In genomic region chr11:20157768-20158167, GRCh38 we compare ENCODE assay signal across 27 cellular contexts. TPM values are rescaled to one million over a fixed set of nuclear protein-coding genes. Genes with fewer than 3 reads are reported as not detected.
DNase-seq lines count a peak whose midpoint lies in the region; ATAC-seq and TF ChIP-seq lines count a peak whose summit lies in the region.
"Had no signal": no experiment of that assay in that cellular context is flagged by ENCODE, and none has a peak within 500 bp of the region (broad histone marks: within the 10 kb centered on the region; RNA-seq: fewer than 3 reads in every experiment).

No MANE protein-coding gene starts in this region.

- CTCF ChIA-PET in activated CD8-positive, alpha-beta T cell treated with anti-CD3 and anti-CD28 coated beads, Interleukin-2, amount 10 ng/mL, durations not matched to agents 7 days and 5 days (lab: Charles Lee), result interaction anchor here (1.1 to 1.2 kb wide), 2 partner anchors 30 to 196 kb away, joined by 3 read pairs; no protein-coding TSS in a partner anchor
- CTCF ChIA-PET in activated CD8-positive, alpha-beta T cell treated with anti-CD3 and anti-CD28 coated beads for 36 hours (lab: Charles Lee), result interaction anchor here (1.1 to 1.8 kb wide), 4 partner anchors 20 to 208 kb away, joined by 3 to 7 read pairs (median 4); no protein-coding TSS in a partner anchor

- H2BK20ac ChIP-seq in H9 (ENCODE audit: low read depth, low read length, poor library complexity, severe bottlenecking), result no peak overlapping the region

- intact Hi-C loops in activated CD8-positive, alpha-beta T cell treated with anti-CD3 and anti-CD28 coated beads for 36 hours (cut with micrococcal nuclease), result loop anchor here (10.0 kb wide), 1 partner anchor 437 kb away; the partner anchor contains the start of gene SLC6A5

- no peak overlapping the region for H4K8ac ChIP-seq in H9 (replicated peaks; ENCODE audit: insufficient read length, low read depth, low read length)

- ATAC-seq in activated CD8-positive, alpha-beta T cell treated with anti-CD3 and anti-CD28 coated beads, Interleukin-2, amount 10 ng/mL, durations not matched to agents 7 days and 5 days, result no peak
- no peak for ATAC-seq in activated CD8-positive, alpha-beta T cell treated with anti-CD3 and anti-CD28 coated beads for 36 hours
- ATAC-seq: SK-N-SH treated with all-trans-retinoic acid at 6 μM for 48 hours had no signal

- no peak overlapping the region for H2BK5ac ChIP-seq in H9 (ENCODE audit: insufficient read length, low read length)

- no peak for TF ChIP-seq CTCF in activated CD8-positive, alpha-beta T cell treated with anti-CD3 and anti-CD28 coated beads for 36 hours (IDR thresholded peaks at IDR 0.05)
- TF ChIP-seq CTCF in H9 (conservative IDR thresholded peaks at IDR 0.05), result no peak
- no peak for TF ChIP-seq CTCF in neural progenitor cell (IDR thresholded peaks at IDR 0.05)

- no peak overlapping the region for H4K91ac ChIP-seq in H9 (ENCODE audit: insufficient read length, low read depth, low read length)

- no peak overlapping the region for H2BK12ac ChIP-seq in H9 (ENCODE audit: insufficient read length, low read depth, low read length)

- H3K4me2 ChIP-seq in H9 (ENCODE audit: insufficient read depth, insufficient read length, low read length), result no peak overlapping the region
- peak overlapping the region; percentile 96 for H3K4me2 ChIP-seq in neural progenitor cell

- no peak overlapping the region for H2BK120ac ChIP-seq in H9 (ENCODE audit: low read depth, low read length, poor library complexity, severe bottlenecking)

- no peak overlapping the region for H3K4ac ChIP-seq in H9 (ENCODE audit: low read depth, low read length)

- H3K36me3 ChIP-seq in ectodermal cell (ENCODE audit: control insufficient read depth, insufficient read depth, low read length), result no peaks in the 10 kb centered on the region
- peaks cover 5% of the 10 kb centered on the region for H3K36me3 ChIP-seq in neural progenitor cell
- H3K36me3 ChIP-seq: adrenal gland, spleen, suprapubic skin, vagina had no signal

- H3T11ph ChIP-seq in H9 (ENCODE audit: low read length), result no peak overlapping the region

- POLR2A ChIA-PET in activated CD8-positive, alpha-beta T cell treated with anti-CD3 and anti-CD28 coated beads, Interleukin-2, amount 10 ng/mL, durations not matched to agents 7 days and 5 days (lab: Charles Lee), result interaction anchor here (0.6 kb wide), 1 partner anchor 21 kb away, joined by 3 read pairs; no protein-coding TSS in a partner anchor
- POLR2A ChIA-PET in activated CD8-positive, alpha-beta T cell treated with anti-CD3 and anti-CD28 coated beads for 36 hours (lab: Charles Lee), result interaction anchor here (0.6 kb wide), 1 partner anchor 18 kb away, joined by 3 read pairs; no protein-coding TSS in a partner anchor

- no CpG with 5 or more reads among the region's 10 CpGs for WGBS in H9 (ENCODE audit: extremely low coverage, insufficient read length, low lambda C conversion rate)
- 1% methylated on average over 7 to 10 of the region's 10 CpGs for WGBS in ectodermal cell, 2 experiments

- no peaks in the 10 kb centered on the region for H3K9me3 Mint-ChIP-seq in activated CD8-positive, alpha-beta T cell treated with anti-CD3 and anti-CD28 coated beads, Interleukin-2, amount 10 ng/mL, durations not matched to agents 7 days and 5 days (ENCODE audit: insufficient read depth)
- H3K9me3 Mint-ChIP-seq in activated CD8-positive, alpha-beta T cell treated with anti-CD3 and anti-CD28 coated beads for 36 hours, result no peaks in the 10 kb centered on the region
- peaks cover 0 to 9% of the 10 kb centered on the region in 2 experiments; a peak in 1 of 5 replicates for H3K9me3 Mint-ChIP-seq in H9
- H3K9me3 Mint-ChIP-seq in neural progenitor cell, result peaks cover 7% of the 10 kb centered on the region

- no peak overlapping the region for H2AK5ac ChIP-seq in H9 (ENCODE audit: insufficient read length, low read length)

- H3K14ac ChIP-seq in H9 (ENCODE audit: insufficient read depth, low read length), result no peak overlapping the region

- H3K79me1 ChIP-seq in H9 (ENCODE audit: insufficient read depth, low read depth, low read length, poor library complexity, severe bottlenecking), result no peaks in the 10 kb centered on the region

- no peak overlapping the region for H3K18ac ChIP-seq in H9 (ENCODE audit: insufficient read length, low read depth, low read length)

- H3K9me3 ChIP-seq in H9 (ENCODE audit: control insufficient read depth, low read depth, low read length) (no peaks in the 10 kb centered on the region), ectodermal cell (ENCODE audit: control insufficient read depth, low read length) (no peaks in the 10 kb centered on the region), neural progenitor cell (ENCODE audit: low read depth) (no peaks in the 10 kb centered on the region)
- H3K9me3 ChIP-seq: adrenal gland, suprapubic skin, vagina had no signal

- H3K79me2 ChIP-seq in H9 (ENCODE audit: insufficient read depth, low read length), result no peaks in the 10 kb centered on the region
- peaks cover 9% of the 10 kb centered on the region for H3K79me2 ChIP-seq in neural progenitor cell (ENCODE audit: low read depth)

- H2AFZ ChIP-seq in H9 (ENCODE audit: low read length), result no peak overlapping the region
- no peak overlapping the region for H2AFZ ChIP-seq in neural progenitor cell (replicated peaks)

- no peak overlapping the region for H2BK15ac ChIP-seq in H9 (ENCODE audit: low read depth, low read length)

- peaks cover 7% of the 10 kb centered on the region for H3K23me2 ChIP-seq in H9 (ENCODE audit: insufficient read length, low read depth, low read length, poor library complexity, severe bottlenecking)

- H3K23ac ChIP-seq in H9 (ENCODE audit: insufficient read length, low read depth, low read length), result no peak overlapping the region

- H3K27ac ChIP-seq in H9 (ENCODE audit: insufficient read length, low read depth, low read length) (no peak overlapping the region), ectodermal cell (ENCODE audit: insufficient read depth, low read depth, low read length, poor library complexity, severe bottlenecking) (no peak overlapping the region), neural progenitor cell (no peak overlapping the region)
- H3K27ac ChIP-seq: adrenal gland, spleen, suprapubic skin, vagina had no signal

- H3K36me3 Mint-ChIP-seq in activated CD8-positive, alpha-beta T cell treated with anti-CD3 and anti-CD28 coated beads, Interleukin-2, amount 10 ng/mL, durations not matched to agents 7 days and 5 days (ENCODE audit: low read depth), result peaks cover 18% of the 10 kb centered on the region
- peaks cover 5% of the 10 kb centered on the region for H3K36me3 Mint-ChIP-seq in activated CD8-positive, alpha-beta T cell treated with anti-CD3 and anti-CD28 coated beads for 36 hours (ENCODE audit: low read depth)
- no peaks in the 10 kb centered on the region; a peak in 2 of 7 replicates for H3K36me3 Mint-ChIP-seq in H9 (ENCODE audit: insufficient read depth in 1 of 3, low read depth in 3 of 3)
- peaks cover 3% of the 10 kb centered on the region for H3K36me3 Mint-ChIP-seq in neural progenitor cell

- peaks cover 21% of the 10 kb centered on the region for H3K4me1 Mint-ChIP-seq in activated CD8-positive, alpha-beta T cell treated with anti-CD3 and anti-CD28 coated beads, Interleukin-2, amount 10 ng/mL, durations not matched to agents 7 days and 5 days (ENCODE audit: low read depth)
- peaks cover 18% of the 10 kb centered on the region for H3K4me1 Mint-ChIP-seq in activated CD8-positive, alpha-beta T cell treated with anti-CD3 and anti-CD28 coated beads for 36 hours (ENCODE audit: low read depth)
- H3K4me1 Mint-ChIP-seq in H9 (peaks cover 62 to 78% of the 10 kb centered on the region in 2 experiments), neural progenitor cell (peaks cover 52% of the 10 kb centered on the region)

- H3K4me1 ChIP-seq in H9 (ENCODE audit: insufficient read depth, low read length) (peaks cover 4% of the 10 kb centered on the region; the same call in 1 of the 2 replicates), ectodermal cell (ENCODE audit: control insufficient read depth, insufficient read depth, low read length) (peaks cover 52% of the 10 kb centered on the region), neural progenitor cell (peaks cover 74% of the 10 kb centered on the region)

- H3K27me3 ChIP-seq in H9 (ENCODE audit: insufficient read depth, low read length), result peaks cover 75% of the 10 kb centered on the region
- peaks cover 91% of the 10 kb centered on the region for H3K27me3 ChIP-seq in ectodermal cell (ENCODE audit: control insufficient read depth, insufficient read depth, low read length, poor library complexity, severe bottlenecking)
- H3K27me3 ChIP-seq in neural progenitor cell, result peaks cover 77% of the 10 kb centered on the region

- peaks cover 4% of the 10 kb centered on the region for H4K20me1 ChIP-seq in H9 (ENCODE audit: control insufficient read depth, insufficient read depth, insufficient read length)
- peaks cover 44% of the 10 kb centered on the region for H4K20me1 ChIP-seq in neural progenitor cell (ENCODE audit: low read depth)

- H3K56ac ChIP-seq in H9 (ENCODE audit: insufficient read length, low read depth, low read length), result no peak overlapping the region

- H3K4me3 Mint-ChIP-seq in activated CD8-positive, alpha-beta T cell treated with anti-CD3 and anti-CD28 coated beads, Interleukin-2, amount 10 ng/mL, durations not matched to agents 7 days and 5 days, result peak overlapping the region; percentile 13
- H3K4me3 Mint-ChIP-seq in activated CD8-positive, alpha-beta T cell treated with anti-CD3 and anti-CD28 coated beads for 36 hours, result no peak overlapping the region
- H3K4me3 Mint-ChIP-seq in H9 (peak overlapping the region; percentile 38 to 91; a peak in 4 of 5 replicates), neural progenitor cell (peak overlapping the region; percentile 77)

- H3K9ac ChIP-seq in H9 (ENCODE audit: extremely low read depth, insufficient read length, low read length), result no peak overlapping the region
- no peak overlapping the region for H3K9ac ChIP-seq in neural progenitor cell

- H3F3A ChIP-seq in neural progenitor cell (ENCODE audit: low read depth), result peaks cover 83% of the 10 kb centered on the region

- H3K27me3 Mint-ChIP-seq in activated CD8-positive, alpha-beta T cell treated with anti-CD3 and anti-CD28 coated beads, Interleukin-2, amount 10 ng/mL, durations not matched to agents 7 days and 5 days (ENCODE audit: low read depth), result peaks cover 70% of the 10 kb centered on the region
- peaks cover 69% of the 10 kb centered on the region for H3K27me3 Mint-ChIP-seq in activated CD8-positive, alpha-beta T cell treated with anti-CD3 and anti-CD28 coated beads for 36 hours
- H3K27me3 Mint-ChIP-seq in H9 (ENCODE audit: low read depth), result peaks cover 96% of the 10 kb centered on the region
- H3K27me3 Mint-ChIP-seq in neural progenitor cell (ENCODE audit: insufficient read depth, low read depth), result peaks cover 77% of the 10 kb centered on the region

- no peak overlapping the region for H4K5ac ChIP-seq in H9 (ENCODE audit: insufficient read length, low read depth, low read length)

- no peak for DNase-seq in activated CD8-positive, alpha-beta T cell treated with anti-CD3 and anti-CD28 coated beads, Interleukin-2, amount 10 ng/mL, durations not matched to agents 7 days and 5 days
- DNase-seq in activated CD8-positive, alpha-beta T cell treated with anti-CD3 and anti-CD28 coated beads for 36 hours, result no peak
- no peak for DNase-seq in H9
- peak; percentile 65 for DNase-seq in neural progenitor cell (ENCODE audit: low spot score)
- DNase-seq in stimulated activated CD4-positive, alpha-beta T cell treated with anti-CD3 and anti-CD28 coated beads, Interleukin-15, amount 100 ng/mL, for 24 hours, result no peak
- no peak for DNase-seq in COR-L47 (lab: John Stamatoyannopoulos, UW)
- DNase-seq in SK-N-DZ (ENCODE audit: low spot score), result no peak
- DNase-seq: activated CD4-positive, alpha-beta T cell treated with anti-CD3 and anti-CD28 coated beads for 4 hours; activated T-cell treated with anti-CD3 and anti-CD28 coated beads for 4 hours; adrenal gland; C1 segment of cervical spinal cord; erythroblast; foreskin melanocyte; Karpas-422; left cardiac atrium; NCI-H1092; NCI-H2081; NCI-H510A; spleen; stimulated activated CD8-positive, alpha-beta memory T cell treated with anti-CD3 and anti-CD28 coated beads, Interleukin-4, amount 100 ng/mL, for 48 hours had no signal

- no peak overlapping the region for H3K27ac Mint-ChIP-seq in activated CD8-positive, alpha-beta T cell treated with anti-CD3 and anti-CD28 coated beads, Interleukin-2, amount 10 ng/mL, durations not matched to agents 7 days and 5 days
- H3K27ac Mint-ChIP-seq in activated CD8-positive, alpha-beta T cell treated with anti-CD3 and anti-CD28 coated beads for 36 hours, result no peak overlapping the region
- H3K27ac Mint-ChIP-seq in H9, result no peak overlapping the region
- no peak overlapping the region for H3K27ac Mint-ChIP-seq in neural progenitor cell

- H3K4me3 ChIP-seq in ectodermal cell (ENCODE audit: insufficient read depth, low read depth, low read length) (peak overlapping the region; percentile 56), neural progenitor cell (peak overlapping the region; percentile 65)

RNA-seq across cellular contexts. Expression of gene DBX1, which starts 2.5 kb away (rescaled TPM):
- not detected for total RNA-seq in activated CD8-positive, alpha-beta T cell treated with anti-CD3 and anti-CD28 coated beads, Interleukin-2, amount 10 ng/mL, durations not matched to agents 7 days and 5 days
- not detected for total RNA-seq in activated CD8-positive, alpha-beta T cell treated with anti-CD3 and anti-CD28 coated beads for 36 hours
- total RNA-seq in H9 (2021) (0.15 TPM in 1 of 2 replicates, not detected in the other), neural progenitor cell (ENCODE audit: low replicate concordance) (0.43 and 5.3 TPM in 2 replicates)
- 5.7 TPM for polyA plus RNA-seq in ectodermal cell (2013, experiment 1 of 4)
- 6.5 TPM for polyA plus RNA-seq in ectodermal cell (2013, experiment 2 of 4)
- 12.6 TPM for polyA plus RNA-seq in ectodermal cell (2013, experiment 3 of 4)
- 10.0 TPM for polyA plus RNA-seq in ectodermal cell (2013, experiment 4 of 4)
- not detected in 2 replicates for polyA plus RNA-seq in SK-N-DZ (2014; cell fraction: cytosol; rRNA removed)
- polyA plus RNA-seq in SK-N-DZ (2014; cell fraction: nucleus; rRNA removed), result not detected in 2 replicates
- total RNA-seq: adrenal gland, dermis microvascular lymphatic vessel endothelial cell, left cardiac atrium, mesenteric fat pad, renal cortical epithelial cell, spleen, suprapubic skin, vagina had no signal
- polyA plus RNA-seq: adrenal gland, spleen had no signal
